In genomic region chr1:14844923-14845617, GRCh38 we compare ENCODE assay signal across 20 cellular contexts.
"Had no signal": no experiment of that assay in that cellular context is flagged by ENCODE, and none has a peak within 500 bp of the region (broad histone marks: within the 10 kb centered on the region; RNA-seq: fewer than 3 reads in every experiment).

No MANE protein-coding gene starts in this region.

- H3K4me3 ChIP-seq: MG63, SJSA1, SK-N-MC had no signal

- H3K36me3 ChIP-seq: MG63, SJSA1 had no signal

- H3K27ac ChIP-seq: SJSA1, SK-N-MC had no signal

- DNase-seq: Karpas-422, KG1, MG63, NCI-H1092, NCI-H1105 treated with DMSO at 0.1 percent for 48 hours, NCI-H1417 treated with DMSO at 0.1 percent for 48 hours, NCI-H146, NCI-H187, NCI-H2029, NCI-H2081 treated with DMSO at 0.1 percent for 48 hours, NCI-H2171, NCI-H226, NCI-H510A, NCI-H524 treated with DMSO at 0.1 percent for 48 hours, NCI-H774, Right ventricle myocardium superior, RPMI8226, SIG-M5 had no signal

- H3K27me3 ChIP-seq: MG63, SJSA1 had no signal
